In genomic region chr11:64262271-64263002, GRCh38 we compare ENCODE assay signal across 12 cellular contexts.
"Had no signal": no experiment of that assay in that cellular context is flagged by ENCODE, and none has a peak within 500 bp of the region (broad histone marks: within the 10 kb centered on the region; RNA-seq: fewer than 3 reads in every experiment).

No MANE protein-coding gene starts in this region.

- H3K9me3 ChIP-seq: tibial artery had no signal

- H3K4me1 Mint-ChIP-seq: WTC11 had no signal

- H3K4me3 ChIP-seq: skin epidermis, tibial artery had no signal

- DNase-seq: activated CD4-positive, alpha-beta T cell treated with anti-CD3 and anti-CD28 coated beads, Interleukin-2, amount 10 ng/mL, durations not matched to agents 24 days and 14 days; activated naive CD4-positive, alpha-beta T cell treated with anti-CD3 and anti-CD28 coated beads, Interleukin-2, amount 50 U/mL, for 16 hours; amygdala; erythroblast; hypothalamus; midbrain; tibial artery had no signal

- H3K27me3 Mint-ChIP-seq: activated CD4-positive, alpha-beta T cell treated with anti-CD3 and anti-CD28 coated beads, Interleukin-2, amount 10 ng/mL, durations not matched to agents 24 days and 14 days; dendritic cell treated with granulocyte-macrophage colony-stimulating factor and Interleukin-4, amounts not matched to agents 40 ng/mL and 50 ng/mL, for 4 days had no signal

- H3K27me3 ChIP-seq: brain microvascular endothelial cell, tibial artery had no signal

- H3K9me3 Mint-ChIP-seq: activated CD4-positive, alpha-beta T cell treated with anti-CD3 and anti-CD28 coated beads, Interleukin-2, amount 10 ng/mL, durations not matched to agents 24 days and 14 days; activated T-helper 2 cell treated with anti-CD3 and anti-CD28 coated beads, Interferon-gamma antibody, Interleukin-2, Interleukin-4, amounts not matched to agents 10 μg/mL and 5 μg/mL and 100 μg/mL, durations not matched to agents 14 hours and 24 hours and 36 hours; dendritic cell treated with granulocyte-macrophage colony-stimulating factor and Interleukin-4, amounts not matched to agents 40 ng/mL and 50 ng/mL, for 4 days; WTC11 had no signal

- H3K27ac Mint-ChIP-seq: activated CD4-positive, alpha-beta T cell treated with anti-CD3 and anti-CD28 coated beads, Interleukin-2, amount 10 ng/mL, durations not matched to agents 24 days and 14 days; activated T-helper 2 cell treated with anti-CD3 and anti-CD28 coated beads, Interferon-gamma antibody, Interleukin-2, Interleukin-4, amounts not matched to agents 10 μg/mL and 5 μg/mL and 100 μg/mL, durations not matched to agents 14 hours and 24 hours and 36 hours; dendritic cell treated with granulocyte-macrophage colony-stimulating factor and Interleukin-4, amounts not matched to agents 40 ng/mL and 50 ng/mL, for 4 days had no signal

- H3K27ac ChIP-seq: tibial artery had no signal

- H3K4me3 Mint-ChIP-seq: activated CD4-positive, alpha-beta T cell treated with anti-CD3 and anti-CD28 coated beads, Interleukin-2, amount 10 ng/mL, durations not matched to agents 24 days and 14 days; dendritic cell treated with granulocyte-macrophage colony-stimulating factor and Interleukin-4, amounts not matched to agents 40 ng/mL and 50 ng/mL, for 4 days; WTC11 had no signal
